Comparison of ENCODE assay signal across 9 cellular contexts in genomic region chr6:41428402-41428994, GRCh38.
DNase-seq lines count a peak whose midpoint lies in the region; ATAC-seq and TF ChIP-seq lines count a peak whose summit lies in the region.
"Had no signal": no experiment of that assay in that cellular context is flagged by ENCODE, and none has a peak within 500 bp of the region (broad histone marks: within the 10 kb centered on the region; RNA-seq: fewer than 3 reads in every experiment).

No MANE protein-coding gene starts in this region.

- WGBS in SK-N-SH (ENCODE audit: low lambda C conversion rate) = 25% methylated on average over 13 of the region's 28 CpGs
- WGBS in suprapubic skin = 7% methylated on average over 13 of the region's 28 CpGs

- H3K9ac ChIP-seq in SK-N-SH = no peak overlapping the region

- H3K9me2 ChIP-seq in SK-N-SH = no peaks in the 10 kb centered on the region

- POLR2A ChIA-PET in SK-N-SH (lab: Yijun Ruan, JAX) = no interaction called here
- POLR2A ChIA-PET in activated naive CD8-positive, alpha-beta T cell treated with anti-CD3 and anti-CD28 coated beads, Interleukin-2, amount 10 ng/mL, durations not matched to agents 7 days and 5 days (lab: Charles Lee) = no interaction called here

- H3K4me3 ChIP-seq in SK-N-SH (ENCODE audit: low read depth in 2 of 2, low read length in 1 of 2) = peak overlapping the region; percentile 41 to 51; a peak in 2 of 4 replicates
- peak overlapping the region; percentile 21 to 42 for H3K4me3 ChIP-seq in left lung
- peak overlapping the region; percentile 57 for H3K4me3 ChIP-seq in suprapubic skin

- H3K27ac ChIP-seq in SK-N-SH (ENCODE audit: low read depth in 2 of 2, low read length in 1 of 2) (no peak overlapping the region), left lung (no peak overlapping the region), suprapubic skin (peak overlapping the region; percentile 70)

- no peak for ATAC-seq in SK-N-SH treated with all-trans-retinoic acid at 6 μM for 48 hours
- no peak for ATAC-seq in activated naive CD8-positive, alpha-beta T cell treated with anti-CD3 and anti-CD28 coated beads, Interleukin-2, amount 10 ng/mL, durations not matched to agents 7 days and 5 days (ENCODE audit: low read depth)
- peak; percentile 4 for ATAC-seq in left lung
- no peak for ATAC-seq in HG03159 (IDR thresholded peaks at IDR 0.05; ENCODE audit: unreplicated experiment)
- ATAC-seq in HG03342 (IDR thresholded peaks at IDR 0.05; ENCODE audit: unreplicated experiment) = no peak
- ATAC-seq in GM18870 (IDR thresholded peaks at IDR 0.05; ENCODE audit: unreplicated experiment) = no peak

- H3K36me3 ChIP-seq in SK-N-SH (replicated peaks in 1 of 2; ENCODE audit: control insufficient read depth in 1 of 2, insufficient read depth in 2 of 2, low read length in 1 of 2) (no peaks in the 10 kb centered on the region), left lung (no peaks in the 10 kb centered on the region), suprapubic skin (no peaks in the 10 kb centered on the region)
- H3K36me3 ChIP-seq: adrenal gland had no signal

- DNase-seq in SK-N-SH (no peak), left lung (peak in 1 of 2 donors; percentile 37), suprapubic skin (ENCODE audit: low spot score in 2 of 2) (no peak)
- DNase-seq in activated naive CD8-positive, alpha-beta T cell treated with anti-CD3 and anti-CD28 coated beads, Interleukin-2, amount 10 ng/mL, durations not matched to agents 7 days and 5 days = no peak

- no peak for TF ChIP-seq POLR2A in suprapubic skin (IDR thresholded peaks at IDR 0.05)

- H3K27ac Mint-ChIP-seq in activated naive CD8-positive, alpha-beta T cell treated with anti-CD3 and anti-CD28 coated beads, Interleukin-2, amount 10 ng/mL, durations not matched to agents 7 days and 5 days = no peak overlapping the region

- H2AFZ ChIP-seq in SK-N-SH (ENCODE audit: low read depth) = no peak overlapping the region

- no peaks in the 10 kb centered on the region for H3K79me2 ChIP-seq in SK-N-SH (ENCODE audit: insufficient read depth)

- H3K4me2 ChIP-seq in SK-N-SH = no peak overlapping the region; the same call in 1 of the 2 replicates

- H3K9me3 Mint-ChIP-seq in activated naive CD8-positive, alpha-beta T cell treated with anti-CD3 and anti-CD28 coated beads, Interleukin-2, amount 10 ng/mL, durations not matched to agents 7 days and 5 days = no peaks in the 10 kb centered on the region

- peak overlapping the region; percentile 36 for H3K4me3 Mint-ChIP-seq in activated naive CD8-positive, alpha-beta T cell treated with anti-CD3 and anti-CD28 coated beads, Interleukin-2, amount 10 ng/mL, durations not matched to agents 7 days and 5 days

- H3K4me1 ChIP-seq in SK-N-SH (ENCODE audit: control insufficient read depth in 1 of 2, insufficient read depth in 2 of 2, low read depth in 1 of 2, low read length in 1 of 2) (peaks cover 4 to 17% of the 10 kb centered on the region in 2 experiments; a peak in 1 of 4 replicates), left lung (peaks cover 8 to 30% of the 10 kb centered on the region in 2 donors), suprapubic skin (peaks cover 46% of the 10 kb centered on the region)

- no peak for TF ChIP-seq RAD21 in SK-N-SH (IDR thresholded peaks at IDR 0.05; ENCODE audit: low read length)

- H3K9me3 ChIP-seq in SK-N-SH (no peaks in the 10 kb centered on the region), left lung (no peaks in the 10 kb centered on the region), suprapubic skin (no peaks in the 10 kb centered on the region)
- H3K9me3 ChIP-seq: adrenal gland had no signal

- TF ChIP-seq EP300 in SK-N-SH (IDR thresholded peaks at IDR 0.05; ENCODE audit: borderline replicate concordance in 1 of 2, low read depth in 1 of 2, low read length in 1 of 2) (no peak), suprapubic skin (IDR thresholded peaks at IDR 0.05) (no peak)

- TF ChIP-seq CTCF in SK-N-SH (IDR thresholded peaks at IDR 0.05) (no peak), left lung (IDR thresholded peaks at IDR 0.05) (no peak), suprapubic skin (IDR thresholded peaks at IDR 0.05) (no peak)

- CTCF ChIA-PET in SK-N-SH (lab: Yijun Ruan, JAX) = interaction anchor here (0.9 to 1.4 kb wide), 7 partner anchors 15 to 255 kb away, joined by 3 to 11 read pairs (median 4); no protein-coding TSS in a partner anchor

- H3K27me3 Mint-ChIP-seq in activated naive CD8-positive, alpha-beta T cell treated with anti-CD3 and anti-CD28 coated beads, Interleukin-2, amount 10 ng/mL, durations not matched to agents 7 days and 5 days = peaks cover 41% of the 10 kb centered on the region

- H4K20me1 ChIP-seq in SK-N-SH (ENCODE audit: insufficient read depth) = no peaks in the 10 kb centered on the region

- peaks cover 27% of the 10 kb centered on the region for H3K27me3 ChIP-seq in SK-N-SH (ENCODE audit: insufficient read depth)
- peaks cover 16 to 64% of the 10 kb centered on the region in 2 donors for H3K27me3 ChIP-seq in left lung
- H3K27me3 ChIP-seq in suprapubic skin = peaks cover 12% of the 10 kb centered on the region

- H3F3A ChIP-seq in SK-N-SH (replicated peaks; ENCODE audit: insufficient read depth) = peaks cover 4% of the 10 kb centered on the region

- H3K4me1 Mint-ChIP-seq in activated naive CD8-positive, alpha-beta T cell treated with anti-CD3 and anti-CD28 coated beads, Interleukin-2, amount 10 ng/mL, durations not matched to agents 7 days and 5 days = peaks cover 10% of the 10 kb centered on the region

- intact Hi-C loops in left lung (cut with DNase I) = loop anchor here in 1 of 2 donors (10.0 kb wide), 1 partner anchor 166 kb away; no protein-coding TSS in a partner anchor

- H3K36me3 Mint-ChIP-seq in activated naive CD8-positive, alpha-beta T cell treated with anti-CD3 and anti-CD28 coated beads, Interleukin-2, amount 10 ng/mL, durations not matched to agents 7 days and 5 days = no peaks in the 10 kb centered on the region

TF ChIP-seq in SK-N-SH, 30 proteins besides CTCF, POLR2A, EP300 and RAD21:
- TF ChIP-seq TAF1 (IDR thresholded peaks at IDR 0.05; ENCODE audit: borderline replicate concordance, low read depth, low read length) = no peak
- TF ChIP-seq PBX3 (IDR thresholded peaks at IDR 0.05) = no peak
- TF ChIP-seq NFIC (IDR thresholded peaks at IDR 0.05; ENCODE audit: borderline replicate concordance) = no peak
- no peak for TF ChIP-seq MXI1 (IDR thresholded peaks at IDR 0.05; ENCODE audit: low read depth, low read length)
- no peak for TF ChIP-seq FOXM1 (IDR thresholded peaks at IDR 0.05; ENCODE audit: low read depth)
- TF ChIP-seq IRF3 (IDR thresholded peaks at IDR 0.05; ENCODE audit: low read depth, low read length) = no peak
- TF ChIP-seq YY1 (IDR thresholded peaks at IDR 0.05; ENCODE audit: low read depth) = no peak

TF ChIP-seq in SK-N-SH treated with all-trans-retinoic acid at 6 μM for 48 hours, 23 proteins besides CTCF, POLR2A, EP300 and RAD21 (continues in another document):
- TF ChIP-seq ZFP3 (CRISPR knock-in tag; IDR thresholded peaks at IDR 0.05) = no peak
- no peak for TF ChIP-seq CSDC2 (CRISPR knock-in tag; IDR thresholded peaks at IDR 0.05)
- no peak for TF ChIP-seq ZNF70 (CRISPR knock-in tag; IDR thresholded peaks at IDR 0.05)
- TF ChIP-seq POU6F1 (CRISPR knock-in tag; IDR thresholded peaks at IDR 0.05; ENCODE audit: borderline replicate concordance, low read depth) = no peak
- TF ChIP-seq SNAI2 (CRISPR knock-in tag; IDR thresholded peaks at IDR 0.05) = no peak
- TF ChIP-seq ZNF565 (CRISPR knock-in tag; conservative IDR thresholded peaks at IDR 0.05; ENCODE audit: low read depth) = no peak
- no peak for TF ChIP-seq ESRRG (CRISPR knock-in tag; IDR thresholded peaks at IDR 0.05)
- no peak for TF ChIP-seq GLIS3 (CRISPR knock-in tag; IDR thresholded peaks at IDR 0.05)
- TF ChIP-seq ARNTL (CRISPR knock-in tag; IDR thresholded peaks at IDR 0.05; ENCODE audit: borderline replicate concordance, low read depth) = no peak
- no peak for TF ChIP-seq CREB5 (CRISPR knock-in tag; IDR thresholded peaks at IDR 0.05; ENCODE audit: low read depth)
